ENCODE assay signal across 1 cellular context in genomic region chr5:119452373-119453044, GRCh38.
TF ChIP-seq lines count a peak whose summit lies in the region.

Gene HSD17B4 (plus strand): TSS chr5:119452497. CDS start chr5:119452576, 79 bp downstream.

TF ChIP-seq in HepG2, 621 proteins besides CTCF, POLR2A, EP300 and RAD21 (continued from another document):
- peak; percentile 72; the same call in 1 of the 2 replicates for TF ChIP-seq SOX13 (IDR thresholded peaks at IDR 0.05)
- TF ChIP-seq SOX13 (CRISPR knock-in tag; conservative IDR thresholded peaks at IDR 0.05 in 1 of 2, IDR thresholded peaks at IDR 0.05 in 1 of 2), result peak in 1 of 2 experiments; percentile 84; a peak in 2 of 4 replicates
- TF ChIP-seq HNRNPK (IDR thresholded peaks at IDR 0.05; ENCODE audit: low read depth, low read length, poor library complexity, severe bottlenecking), result no peak
- TF ChIP-seq AKAP8 (CRISPR knock-in tag; IDR thresholded peaks at IDR 0.05), result peak; percentile 85; the same call in 1 of the 2 replicates
- peak; percentile 64 for TF ChIP-seq GMEB1 (CRISPR knock-in tag; IDR thresholded peaks at IDR 0.05; ENCODE audit: borderline replicate concordance)
- TF ChIP-seq TBX2 (CRISPR knock-in tag; IDR thresholded peaks at IDR 0.05; ENCODE audit: borderline replicate concordance), result peak; percentile 85
- TF ChIP-seq ZNF20 (CRISPR knock-in tag; IDR thresholded peaks at IDR 0.05), result no peak
- TF ChIP-seq PITX1 (CRISPR knock-in tag; IDR thresholded peaks at IDR 0.05), result peak; percentile 64
- TF ChIP-seq ZBED4 (CRISPR knock-in tag; IDR thresholded peaks at IDR 0.05; ENCODE audit: borderline replicate concordance), result peak; percentile 63; the same call in 1 of the 2 replicates
- peak; percentile 48; the same call in 1 of the 2 replicates for TF ChIP-seq IRF2 (CRISPR knock-in tag; IDR thresholded peaks at IDR 0.05)
- TF ChIP-seq ZNF816 (CRISPR knock-in tag; IDR thresholded peaks at IDR 0.05; ENCODE audit: borderline replicate concordance), result no peak; the same call in 1 of the 2 replicates
- TF ChIP-seq THAP9 (CRISPR knock-in tag; IDR thresholded peaks at IDR 0.05; ENCODE audit: borderline replicate concordance), result peak; percentile 60; the same call in 1 of the 2 replicates
- peak; percentile 17; the same call in 1 of the 2 replicates for TF ChIP-seq CREB1 (IDR thresholded peaks at IDR 0.05)
- TF ChIP-seq CREB1 (CRISPR knock-in tag; IDR thresholded peaks at IDR 0.05), result peak; percentile 29; the same call in 1 of the 2 replicates
- TF ChIP-seq LCORL (IDR thresholded peaks at IDR 0.05), result no peak
- TF ChIP-seq LCORL (CRISPR knock-in tag; IDR thresholded peaks at IDR 0.05), result peak; percentile 77
- TF ChIP-seq NONO (IDR thresholded peaks at IDR 0.05), result no peak
- peak; percentile 75 for TF ChIP-seq NONO (CRISPR knock-in tag; conservative IDR thresholded peaks at IDR 0.05)
- peak; percentile 21 for TF ChIP-seq XRCC5 (optimal IDR thresholded peaks at IDR 0.05; ENCODE audit: low read length)
- 0 out of 2 replicates have a peak, but pooled peaks have one; percentile 37 for TF ChIP-seq SMAD3 (CRISPR knock-in tag; IDR thresholded peaks at IDR 0.05)
- TF ChIP-seq TAF1 (CRISPR knock-in tag; IDR thresholded peaks at IDR 0.05), result peak; percentile 89
- peak; percentile 65; the same call in 1 of the 2 replicates for TF ChIP-seq ZNF839 (CRISPR knock-in tag; IDR thresholded peaks at IDR 0.05; ENCODE audit: borderline replicate concordance)
- peak; percentile 81 for TF ChIP-seq POLR2G (IDR thresholded peaks at IDR 0.05; ENCODE audit: low read depth, low read length)
- peak; percentile 49; the same call in 1 of the 2 replicates for TF ChIP-seq POLR2AphosphoS2 (IDR thresholded peaks at IDR 0.05; ENCODE audit: low read depth, low read length)
- peak; percentile 77 for TF ChIP-seq HCFC1 (IDR thresholded peaks at IDR 0.05; ENCODE audit: low read depth, low read length)
- TF ChIP-seq ATF7 (IDR thresholded peaks at IDR 0.05), result no peak
- TF ChIP-seq ATF7 (CRISPR knock-in tag; IDR thresholded peaks at IDR 0.05), result peak; percentile 52; the same call in 1 of the 2 replicates
- no peak for TF ChIP-seq EZH2 (conservative IDR thresholded peaks at IDR 0.05; ENCODE audit: low read depth, low read length)
- no peak for TF ChIP-seq CCAR2 (optimal IDR thresholded peaks at IDR 0.05; ENCODE audit: low read depth, low read length)
- TF ChIP-seq ZNF543 (CRISPR knock-in tag; IDR thresholded peaks at IDR 0.05), result 0 out of 2 replicates have a peak, but pooled peaks have one; percentile 57
- TF ChIP-seq RFXANK (CRISPR knock-in tag; IDR thresholded peaks at IDR 0.05), result no peak
- TF ChIP-seq ZNF331 (CRISPR knock-in tag; IDR thresholded peaks at IDR 0.05), result peak; percentile 60
- peak; percentile 47; the same call in 1 of the 2 replicates for TF ChIP-seq SIX1 (CRISPR knock-in tag; IDR thresholded peaks at IDR 0.05; ENCODE audit: borderline replicate concordance)
- peak; percentile 68 for TF ChIP-seq RARA (CRISPR knock-in tag; IDR thresholded peaks at IDR 0.05)
- TF ChIP-seq NR2C2 (CRISPR knock-in tag; IDR thresholded peaks at IDR 0.05; ENCODE audit: borderline replicate concordance), result peak; percentile 67; the same call in 1 of the 2 replicates
- no peak for TF ChIP-seq PRDM4 (CRISPR knock-in tag; IDR thresholded peaks at IDR 0.05; ENCODE audit: borderline replicate concordance)
- 0 out of 2 replicates have a peak, but pooled peaks have one; percentile 25 for TF ChIP-seq AHR (CRISPR knock-in tag; IDR thresholded peaks at IDR 0.05)
- TF ChIP-seq ZNF564 (CRISPR knock-in tag; IDR thresholded peaks at IDR 0.05), result peak; percentile 46; the same call in 1 of the 2 replicates
